In the genomic region with DNA sequence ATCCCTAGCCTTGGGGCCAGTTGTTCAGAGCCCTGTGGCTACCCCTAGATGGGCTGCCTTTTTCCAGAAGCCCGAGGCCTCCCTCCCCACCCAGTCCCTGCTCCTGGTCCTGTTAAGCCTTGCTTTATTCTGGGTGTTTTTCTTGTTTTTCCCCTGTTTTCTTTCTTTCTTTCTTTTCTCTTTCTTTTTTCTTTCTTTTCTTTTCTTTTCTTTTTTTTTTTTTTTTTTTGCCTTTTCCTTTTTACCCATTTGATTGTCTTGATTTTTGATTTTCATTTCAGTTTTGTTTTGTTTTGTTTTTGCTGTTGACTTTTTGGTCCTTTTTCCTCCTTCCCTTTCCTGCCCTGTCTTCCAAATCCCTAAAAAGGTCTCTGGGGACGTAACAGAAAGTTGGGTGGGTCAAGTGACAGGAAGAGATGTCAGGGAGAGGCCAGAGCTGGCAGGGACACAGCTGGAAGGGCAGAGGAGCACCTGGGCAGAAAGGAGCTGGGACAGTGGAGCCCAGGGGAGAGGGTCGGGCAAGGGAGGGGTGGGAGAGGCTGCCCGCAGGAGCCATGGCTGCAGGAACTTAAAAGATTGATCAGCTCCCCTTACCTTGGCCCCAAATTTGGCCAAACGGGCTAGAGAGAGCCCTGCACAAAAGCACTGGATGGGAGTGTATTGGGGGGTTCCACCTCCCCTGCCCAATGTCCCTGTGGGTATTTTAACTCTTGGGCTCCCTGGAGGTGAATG, we compare ENCODE assay signal across 33 cellular contexts. TPM values are rescaled to one million over a fixed set of nuclear protein-coding genes. Genes with fewer than 3 reads are reported as not detected.
DNase-seq lines count a peak whose midpoint lies in the region; ATAC-seq, FAIRE-seq and TF ChIP-seq lines count a peak whose summit lies in the region.
"Had no signal": no experiment of that assay in that cellular context is flagged by ENCODE, and none has a peak within 500 bp of the region (broad histone marks: within the 10 kb centered on the region; RNA-seq: fewer than 3 reads in every experiment).

No MANE protein-coding gene starts in this region.

- TF ChIP-seq CTCF in H1 (IDR thresholded peaks at IDR 0.05; ENCODE audit: control extremely low read depth in 1 of 3, insufficient read depth in 1 of 3, low read depth in 1 of 3, low read length in 3 of 3) (no peak), smooth muscle cell (IDR thresholded peaks at IDR 0.05; ENCODE audit: borderline replicate concordance, insufficient read depth, poor library complexity, severe bottlenecking) (no peak)

- CTCF ChIA-PET in H1 (lab: Charles Lee; ENCODE audit: partially characterized antibody): interaction anchor here (0.5 to 3.5 kb wide), 6 partner anchors 15 to 109 kb away, joined by 3 to 16 read pairs (median 4); no protein-coding TSS in a partner anchor

- no peak overlapping the region for H3K9ac ChIP-seq in H1 (replicated peaks in 1 of 4; ENCODE audit: extremely low read depth in 1 of 4, low read depth in 3 of 4, low read length in 3 of 4)
- no peak overlapping the region for H3K9ac ChIP-seq in smooth muscle cell (ENCODE audit: low read depth)

- peak overlapping the region; percentile 26 for H2BK120ac ChIP-seq in H1 (replicated peaks; ENCODE audit: low read depth, low read length)

- peaks cover 6% of the 10 kb centered on the region for H3K4me1 Mint-ChIP-seq in stimulated activated naive CD8-positive, alpha-beta T cell treated with anti-CD3 and anti-CD28 coated beads, Interleukin-15, amount 100 ng/mL, for 72 hours
- H3K4me1 Mint-ChIP-seq: B cell, T-cell had no signal

- TF ChIP-seq RAD21 in H1 (IDR thresholded peaks at IDR 0.05 in 1 of 2, conservative IDR thresholded peaks at IDR 0.05 in 1 of 2; ENCODE audit: low read depth in 2 of 2, low read length in 2 of 2): no peak

- no peaks in the 10 kb centered on the region for H3K79me2 ChIP-seq in H1 (ENCODE audit: control insufficient read depth in 1 of 2, insufficient read depth in 2 of 2, low read length in 2 of 2)
- no peaks in the 10 kb centered on the region for H3K79me2 ChIP-seq in smooth muscle cell (ENCODE audit: low read depth)

- TF ChIP-seq EP300 in H1 (IDR thresholded peaks at IDR 0.05; ENCODE audit: borderline replicate concordance in 1 of 2, low read depth in 2 of 2, low read length in 2 of 2): no peak

- no peak overlapping the region for H2AK5ac ChIP-seq in H1 (ENCODE audit: low read depth, low read length)

- no peak overlapping the region for H3K56ac ChIP-seq in H1 (replicated peaks; ENCODE audit: insufficient read length, low read depth, low read length)

- no peak for DNase-seq in stimulated activated naive CD8-positive, alpha-beta T cell treated with anti-CD3 and anti-CD28 coated beads, Interleukin-15, amount 100 ng/mL, for 72 hours
- DNase-seq in stimulated activated naive CD8-positive, alpha-beta T cell treated with anti-CD3 and anti-CD28 coated beads, Interleukin-15, Interleukin-2, amounts not matched to agents 100 U/mL and 50 U/mL, for 24 hours: no peak
- DNase-seq in H1 (ENCODE audit: low read depth in 1 of 2, low spot score in 2 of 2) (no peak), left colon (no peak), smooth muscle cell (lab: John Stamatoyannopoulos, UW; ENCODE audit: unreplicated experiment) (no peak), DMS114 treated with DMSO at 0.1 percent for 48 hours (lab: John Stamatoyannopoulos, UW; ENCODE audit: unreplicated experiment) (no peak)
- DNase-seq: activated CD4-positive, alpha-beta memory T cell treated with anti-CD3 and anti-CD28 coated beads for 36 hours; activated CD4-positive, CD25-positive, alpha-beta regulatory T cell treated with anti-CD3 and anti-CD28 coated beads, Interleukin-2, amount 50 U/mL, for 72 hours; activated CD8-positive, alpha-beta memory T cell treated with anti-CD3 and anti-CD28 coated beads, Interleukin-2, amount 50 U/mL, for 48 hours; anterior cingulate cortex; DMS53; head of caudate nucleus; mesendoderm; NCI-H1092; NCI-H187; SJCRH30; T-cell; thyroid gland had no signal

- no peak overlapping the region for H4K8ac ChIP-seq in H1 (ENCODE audit: extremely low read depth, insufficient read depth, low read length)

- no peak overlapping the region for H2BK20ac ChIP-seq in H1 (ENCODE audit: low read length)

- intact Hi-C loops in left colon (cut with DNase I, micrococcal nuclease): no loop called here

- no peak overlapping the region for H2BK15ac ChIP-seq in H1 (ENCODE audit: low read length)

- H3K27me3 ChIP-seq in H1 (replicated peaks in 1 of 4; ENCODE audit: control insufficient read depth in 3 of 4, extremely low read depth in 1 of 4, insufficient read depth in 3 of 4, low read length in 3 of 4) (peaks cover 0 to 16% (median 8%) of the 10 kb centered on the region in 4 experiments; a peak in 3 of 7 replicates), smooth muscle cell (ENCODE audit: low read depth) (peaks cover 17% of the 10 kb centered on the region)
- H3K27me3 ChIP-seq: SJCRH30, thyroid gland had no signal

- peak overlapping the region; percentile 17 for H3K4ac ChIP-seq in H1 (replicated peaks; ENCODE audit: insufficient read length, low read depth, low read length)

- peak overlapping the region; percentile 66; the same call in 1 of the 2 replicates for H2BK5ac ChIP-seq in H1 (ENCODE audit: low read depth, low read length)

- no peaks in the 10 kb centered on the region for H3K79me1 ChIP-seq in H1 (ENCODE audit: low read depth, low read length)

- no peak overlapping the region for H3K23ac ChIP-seq in H1 (ENCODE audit: insufficient read length)

- H2BK12ac ChIP-seq in H1 (ENCODE audit: low read depth, low read length): peak overlapping the region; percentile 95

- H3K27ac Mint-ChIP-seq in stimulated activated naive CD8-positive, alpha-beta T cell treated with anti-CD3 and anti-CD28 coated beads, Interleukin-15, amount 100 ng/mL, for 72 hours: peak overlapping the region; percentile 19 to 37
- H3K27ac Mint-ChIP-seq: activated CD4-positive, alpha-beta memory T cell treated with anti-CD3 and anti-CD28 coated beads for 36 hours; activated naive CD8-positive, alpha-beta T cell; activated T-helper 2 cell treated with anti-CD3 and anti-CD28 coated beads, Interferon-gamma antibody, Interleukin-2, Interleukin-4, amounts not matched to agents 10 μg/mL and 5 μg/mL and 100 μg/mL, durations not matched to agents 14 hours and 24 hours and 36 hours; B cell; stimulated activated naive CD8-positive, alpha-beta T cell treated with anti-CD3 and anti-CD28 coated beads, Interleukin-15, Interleukin-2, amounts not matched to agents 100 ng/mL and 50 ng/mL, for 24 hours; T-cell had no signal

- H4K5ac ChIP-seq in H1 (ENCODE audit: insufficient read length, low read depth, low read length): no peak overlapping the region

- peak overlapping the region in 1 of 4 experiments; percentile 29; a peak in 2 of 8 replicates for H3K4me3 ChIP-seq in H1 (ENCODE audit: extremely low read depth in 1 of 4, insufficient read depth in 2 of 4, low read depth in 3 of 4, low read length in 4 of 4)
- no peak overlapping the region for H3K4me3 ChIP-seq in smooth muscle cell
- H3K4me3 ChIP-seq: coronary artery, HAP-1, prostate gland, SJCRH30, thyroid gland had no signal

- POLR2A ChIA-PET in H1 (lab: Charles Lee; ENCODE audit: partially characterized antibody): interaction anchor here (0.9 to 1.8 kb wide), 5 partner anchors 13 to 280 kb away, joined by 3 to 7 read pairs (median 3); a partner anchor contains a TSS

- H3K4me2 ChIP-seq in H1 (ENCODE audit: insufficient read depth in 1 of 2, low read depth in 2 of 2, low read length in 2 of 2): peak overlapping the region; percentile 54 to 64
- no peak overlapping the region for H3K4me2 ChIP-seq in smooth muscle cell

- H3K36me3 ChIP-seq in H1 (ENCODE audit: control insufficient read depth in 2 of 4, insufficient read depth in 4 of 4, low read length in 3 of 4) (no peaks in the 10 kb centered on the region), smooth muscle cell (ENCODE audit: low read depth) (no peaks in the 10 kb centered on the region)
- H3K36me3 ChIP-seq: HAP-1, prostate gland, SJCRH30, thyroid gland had no signal

- no peaks in the 10 kb centered on the region for H3F3A ChIP-seq in smooth muscle cell (ENCODE audit: low read depth)

- peaks cover 39% of the 10 kb centered on the region for H3K27me3 Mint-ChIP-seq in stimulated activated naive CD8-positive, alpha-beta T cell treated with anti-CD3 and anti-CD28 coated beads, Interleukin-15, amount 100 ng/mL, for 72 hours

- H2AFZ ChIP-seq in H1 (ENCODE audit: low read length): no peak overlapping the region
- H2AFZ ChIP-seq in smooth muscle cell (ENCODE audit: low read depth): no peak overlapping the region

- no peak for ATAC-seq in stimulated activated naive CD8-positive, alpha-beta T cell treated with anti-CD3 and anti-CD28 coated beads, Interleukin-15, amount 100 ng/mL, for 72 hours
- ATAC-seq in stimulated activated naive CD8-positive, alpha-beta T cell treated with anti-CD3 and anti-CD28 coated beads, Interleukin-15, Interleukin-2, amounts not matched to agents 100 U/mL and 50 U/mL, for 24 hours: no peak
- ATAC-seq in left colon (peak; percentile 14), HG02610 (IDR thresholded peaks at IDR 0.05; ENCODE audit: unreplicated experiment) (no peak), GM18907 (IDR thresholded peaks at IDR 0.05; ENCODE audit: unreplicated experiment) (no peak)
- ATAC-seq: left lobe of liver, Panc1, T-cell had no signal

- peak overlapping the region; percentile 12; the same call in 1 of the 2 replicates for H3K18ac ChIP-seq in H1 (ENCODE audit: extremely low read depth, low read length)

- no peak overlapping the region for H3K4me3 Mint-ChIP-seq in stimulated activated naive CD8-positive, alpha-beta T cell treated with anti-CD3 and anti-CD28 coated beads, Interleukin-15, amount 100 ng/mL, for 72 hours
- H3K4me3 Mint-ChIP-seq: activated CD4-positive, alpha-beta memory T cell treated with anti-CD3 and anti-CD28 coated beads for 36 hours; activated naive CD8-positive, alpha-beta T cell; B cell; stimulated activated naive CD8-positive, alpha-beta T cell treated with anti-CD3 and anti-CD28 coated beads, Interleukin-15, Interleukin-2, amounts not matched to agents 100 ng/mL and 50 ng/mL, for 24 hours; T-cell had no signal

- no peaks in the 10 kb centered on the region for H3K9me3 Mint-ChIP-seq in stimulated activated naive CD8-positive, alpha-beta T cell treated with anti-CD3 and anti-CD28 coated beads, Interleukin-15, amount 100 ng/mL, for 72 hours
- H3K9me3 Mint-ChIP-seq: activated CD4-positive, alpha-beta memory T cell treated with anti-CD3 and anti-CD28 coated beads for 36 hours; activated T-helper 2 cell treated with anti-CD3 and anti-CD28 coated beads, Interferon-gamma antibody, Interleukin-2, Interleukin-4, amounts not matched to agents 10 μg/mL and 5 μg/mL and 100 μg/mL, durations not matched to agents 14 hours and 24 hours and 36 hours; stimulated activated naive CD8-positive, alpha-beta T cell treated with anti-CD3 and anti-CD28 coated beads, Interleukin-15, Interleukin-2, amounts not matched to agents 100 ng/mL and 50 ng/mL, for 24 hours; T-cell had no signal

- H3K14ac ChIP-seq in H1 (ENCODE audit: insufficient read length): no peak overlapping the region

- H3K27ac ChIP-seq in H1 (ENCODE audit: low read depth, low read length) (no peak overlapping the region), smooth muscle cell (ENCODE audit: low read depth) (no peak overlapping the region)
- H3K27ac ChIP-seq: coronary artery, neutrophil, prostate gland, SJCRH30, thyroid gland had no signal

- H3K23me2 ChIP-seq in H1 (ENCODE audit: low read depth, low read length): peaks cover 4% of the 10 kb centered on the region; the same call in 1 of the 2 replicates

- 44% methylated on average over 4 of the region's 5 CpGs; no CpG with 5 or more reads in 1 of the 2 experiments for WGBS in H1 (ENCODE audit: extremely low coverage in 1 of 2, insufficient coverage in 1 of 2, insufficient read length in 1 of 2, insufficient replicate concordance in 2 of 2, low coverage in 1 of 2, low lambda C conversion rate in 2 of 2, missing lambda C conversion rate in 1 of 2), 2 experiments
- 66% methylated on average over 5 of the region's 5 CpGs for WGBS in smooth muscle cell (ENCODE audit: low lambda C conversion rate)

- H3K9me3 ChIP-seq in H1 (ENCODE audit: insufficient read depth in 2 of 2, low read depth in 1 of 2, low read length in 1 of 2): no peaks in the 10 kb centered on the region
- no peaks in the 10 kb centered on the region for H3K9me3 ChIP-seq in smooth muscle cell (replicated peaks; ENCODE audit: low read depth)
- H3K9me3 ChIP-seq: HAP-1, neutrophil, prostate gland, SJCRH30, thyroid gland had no signal

- H3K4me1 ChIP-seq in H1 (replicated peaks in 1 of 4; ENCODE audit: control insufficient read depth in 3 of 4, insufficient read depth in 4 of 4, low read length in 3 of 4): peaks cover 0 to 43% (median 27%) of the 10 kb centered on the region in 4 experiments; a peak in 6 of 7 replicates
- H3K4me1 ChIP-seq in smooth muscle cell (ENCODE audit: low read depth): peaks cover 5% of the 10 kb centered on the region
- H3K4me1 ChIP-seq: prostate gland had no signal

- H4K91ac ChIP-seq in H1 (replicated peaks; ENCODE audit: insufficient read length, low read length): peak overlapping the region; percentile 76

- FAIRE-seq in H1 (lab: Jason Lieb, UNC): no peak
- FAIRE-seq: bronchial epithelial cell, G401.6 had no signal

- peaks cover 0 to 3% of the 10 kb centered on the region in 2 experiments for H4K20me1 ChIP-seq in H1 (replicated peaks in 1 of 2; ENCODE audit: control insufficient read depth in 1 of 2, insufficient read depth in 2 of 2, low read length in 2 of 2)
- H4K20me1 ChIP-seq in smooth muscle cell (ENCODE audit: low read depth): no peaks in the 10 kb centered on the region

- no peak for TF ChIP-seq POLR2A in H1 (IDR thresholded peaks at IDR 0.05; ENCODE audit: control extremely low read depth in 1 of 2, low read depth in 2 of 2, low read length in 2 of 2)

RNA-seq across cellular contexts. Expression of a gene that starts 27.6 kb away (rescaled TPM):
- 0.30 and 0.69 TPM in 2 replicates for total RNA-seq in H1 (2021; fragmentation: NEBNext Ultra II Directional; extraction: Animal tissue kit (Norgen Biotek cat#: 25700))
- polyA plus RNA-seq in H1 (2011; rRNA removed): 0.15 and 0.25 TPM in 2 replicates
- 0.25 TPM for polyA plus RNA-seq in H1 (2011; cell fraction: cytosol; rRNA removed)
- polyA plus RNA-seq in H1 (2011; cell fraction: nucleus; rRNA removed): 1.9 TPM
- polyA plus RNA-seq in H1 (2012, experiment 1 of 2): 0.10 to 1.1 TPM (median 0.71 TPM) in 4 replicates
- polyA plus RNA-seq in H1 (2012, experiment 2 of 2): 0.03 TPM
- polyA plus RNA-seq in H1 (2013, experiment 1 of 2): 0.20 TPM
- polyA plus RNA-seq in H1 (2013, experiment 2 of 2): 0.24 TPM
- polyA minus RNA-seq in H1 (2011; rRNA and poly(A)+ RNA removed): 0.10 and 0.32 TPM in 2 replicates
- not detected for polyA minus RNA-seq in H1 (2011; cell fraction: cytosol; rRNA and poly(A)+ RNA removed)
- polyA minus RNA-seq in H1 (2011; cell fraction: nucleus; rRNA and poly(A)+ RNA removed): 0.60 TPM
- 1 to 10 TPM; 1.2 to 1.3 TPM for total RNA-seq in left colon
- not detected in 2 replicates for total RNA-seq in smooth muscle cell
- polyA plus RNA-seq in smooth muscle cell: 0.67 and 0.70 TPM in 2 replicates
- total RNA-seq: fibroblast of villous mesenchyme had no signal

RNA-seq across cellular contexts. Expression of a gene that starts 27.6 kb away (rescaled TPM):
- 29.4 and 34.6 TPM in 2 replicates for total RNA-seq in H1 (2021; fragmentation: NEBNext Ultra II Directional; extraction: Animal tissue kit (Norgen Biotek cat#: 25700))
- polyA plus RNA-seq in H1 (2011; rRNA removed) (43.2 and 46.4 TPM in 2 replicates), smooth muscle cell (65.3 and 71.6 TPM in 2 replicates)
- 57.0 TPM for polyA plus RNA-seq in H1 (2011; cell fraction: cytosol; rRNA removed)
- polyA plus RNA-seq in H1 (2011; cell fraction: nucleus; rRNA removed): 110 TPM
- 32.9 to 43.7 TPM (median 40.4 TPM) in 4 replicates for polyA plus RNA-seq in H1 (2012, experiment 1 of 2)
- polyA plus RNA-seq in H1 (2012, experiment 2 of 2): 41.7 TPM
- polyA plus RNA-seq in H1 (2013, experiment 1 of 2): 28.0 TPM
- polyA plus RNA-seq in H1 (2013, experiment 2 of 2): 24.7 TPM
- polyA minus RNA-seq in H1 (2011; rRNA and poly(A)+ RNA removed): 47.2 and 47.6 TPM in 2 replicates
- 15.7 TPM for polyA minus RNA-seq in H1 (2011; cell fraction: cytosol; rRNA and poly(A)+ RNA removed)
- polyA minus RNA-seq in H1 (2011; cell fraction: nucleus; rRNA and poly(A)+ RNA removed): 35.8 TPM
- total RNA-seq in left colon (100 to 1,000 TPM in 1 of 2 donors, 10 to 100 TPM in 1; 72.5 to 112 TPM), smooth muscle cell (48.4 and 57.8 TPM in 2 replicates)
